Comparison of ENCODE assay signal across 10 cellular contexts in genomic region chr1:168636642-168637111, GRCh38.
DNase-seq lines count a peak whose midpoint lies in the region; ATAC-seq and TF ChIP-seq lines count a peak whose summit lies in the region.
"Had no signal": no experiment of that assay in that cellular context is flagged by ENCODE, and none has a peak within 500 bp of the region (broad histone marks: within the 10 kb centered on the region; RNA-seq: fewer than 3 reads in every experiment).

No MANE protein-coding gene starts in this region.

- no peaks in the 10 kb centered on the region for H3K79me1 ChIP-seq in IMR-90 (ENCODE audit: low read depth in 1 of 2, low read length in 2 of 2)

- no peak overlapping the region for H3K4ac ChIP-seq in IMR-90 (ENCODE audit: low read depth, low read length)

- no peaks in the 10 kb centered on the region for H3K9me3 Mint-ChIP-seq in immature natural killer cell
- H3K9me3 Mint-ChIP-seq: activated naive CD4-positive, alpha-beta T cell treated with anti-CD3 and anti-CD28 coated beads for 36 hours; T-helper 1 cell treated with Interleukin-12 subunit alpha and Interleukin-12 subunit beta and Interleukin-4 antibody, amounts not matched to agents 30 μg/mL and 1 μg/mL, for 36 hours had no signal

- ATAC-seq in IMR-90 (ENCODE audit: low read depth) = no peak

- H2BK120ac ChIP-seq in IMR-90 (ENCODE audit: low read depth, low read length) = no peak overlapping the region

- TF ChIP-seq POLR2A in IMR-90 (IDR thresholded peaks at IDR 0.05; ENCODE audit: low read depth, low read length) = no peak

- H3K27ac ChIP-seq in IMR-90 (ENCODE audit: insufficient read depth, low read length) = no peak overlapping the region

- H3K9ac ChIP-seq in IMR-90 (ENCODE audit: low read depth, low read length) = no peak overlapping the region

- intact Hi-C loops in IMR-90 (cut with micrococcal nuclease) = loop anchor here (10.0 kb wide), 1 partner anchor 708 kb away; no protein-coding TSS in a partner anchor

- peaks cover 0 to 2% (median 0%) of the 10 kb centered on the region in 3 donors for H3K27me3 Mint-ChIP-seq in immature natural killer cell (ENCODE audit: low read depth in 3 of 3)

- no peak overlapping the region for H3K56ac ChIP-seq in IMR-90 (ENCODE audit: extremely low read depth, insufficient read depth, low read length)

- no peak overlapping the region for H3K23ac ChIP-seq in IMR-90 (ENCODE audit: low read depth, low read length)

- H3K14ac ChIP-seq in IMR-90 (replicated peaks; ENCODE audit: low read depth, low read length) = no peak overlapping the region

- H3K18ac ChIP-seq in IMR-90 (ENCODE audit: low read depth, low read length) = no peak overlapping the region

- H2BK15ac ChIP-seq in IMR-90 (ENCODE audit: low read depth, low read length) = no peak overlapping the region

- H3K27ac Mint-ChIP-seq in immature natural killer cell = no peak overlapping the region
- H3K27ac Mint-ChIP-seq: activated naive CD4-positive, alpha-beta T cell treated with anti-CD3 and anti-CD28 coated beads for 36 hours; T-helper 1 cell treated with Interleukin-12 subunit alpha and Interleukin-12 subunit beta and Interleukin-4 antibody, amounts not matched to agents 30 μg/mL and 1 μg/mL, for 36 hours had no signal

- TF ChIP-seq CTCF in IMR-90 (conservative IDR thresholded peaks at IDR 0.05; ENCODE audit: low read depth, low read length) = no peak
- no peak for TF ChIP-seq CTCF in cardiac fibroblast (IDR thresholded peaks at IDR 0.05; ENCODE audit: low read depth, low read length)

- H3K36me3 ChIP-seq in IMR-90 (ENCODE audit: control insufficient read depth, insufficient read depth, low read length) = no peaks in the 10 kb centered on the region

- no peak overlapping the region for H2BK20ac ChIP-seq in IMR-90 (ENCODE audit: low read depth, low read length)

- in situ Hi-C loops in IMR-90 (cut with MboI; ENCODE audit: low sequenced_read_pairs) = no loop called here

- no peak for TF ChIP-seq RAD21 in IMR-90 (IDR thresholded peaks at IDR 0.05; ENCODE audit: low read length)

- H2AFZ ChIP-seq in IMR-90 (replicated peaks; ENCODE audit: low read length, poor library complexity) = no peak overlapping the region

- no peaks in the 10 kb centered on the region for H4K20me1 ChIP-seq in IMR-90 (ENCODE audit: insufficient read depth, low read length)

- H3K36me3 Mint-ChIP-seq in immature natural killer cell = no peaks in the 10 kb centered on the region

- no peak overlapping the region for H3K4me2 ChIP-seq in IMR-90 (ENCODE audit: low read depth, low read length)

- DNase-seq in IMR-90 (no peak), cardiac fibroblast (ENCODE audit: low read depth in 2 of 2) (peak; percentile 61 to 76), kidney glomerular epithelial cell (lab: John Stamatoyannopoulos, UW) (peak; percentile 17), superior temporal gyrus (ENCODE audit: extremely low spot score) (peak; percentile 55), immature natural killer cell (no peak), NOMO-1 treated with DMSO at 0.1 percent for 48 hours (lab: John Stamatoyannopoulos, UW; ENCODE audit: unreplicated experiment) (no peak), SK-N-DZ (ENCODE audit: low spot score) (no peak), activated gamma-delta T cell treated with Interleukin-2 at 50 U/mL for 16 hours (no peak)

- no peak overlapping the region for H3K4me3 Mint-ChIP-seq in immature natural killer cell
- H3K4me3 Mint-ChIP-seq: activated naive CD4-positive, alpha-beta T cell treated with anti-CD3 and anti-CD28 coated beads for 36 hours; T-helper 1 cell treated with Interleukin-12 subunit alpha and Interleukin-12 subunit beta and Interleukin-4 antibody, amounts not matched to agents 30 μg/mL and 1 μg/mL, for 36 hours had no signal

- no peak overlapping the region for H4K8ac ChIP-seq in IMR-90 (ENCODE audit: low read depth in 2 of 2, low read length in 2 of 2)

- CTCF ChIA-PET in IMR-90 (lab: Yijun Ruan, JAX) = no interaction called here

- H3K4me1 ChIP-seq in IMR-90 (ENCODE audit: control insufficient read depth, insufficient read depth, low read length) = no peaks in the 10 kb centered on the region

- POLR2A ChIA-PET in IMR-90 (lab: Charles Lee; ENCODE audit: unreplicated experiment) = no interaction called here

- H3K4me1 Mint-ChIP-seq in immature natural killer cell = no peaks in the 10 kb centered on the region

- no peak overlapping the region for H4K91ac ChIP-seq in IMR-90 (ENCODE audit: insufficient read depth, low read depth, low read length)

- H2AK9ac ChIP-seq in IMR-90 (replicated peaks; ENCODE audit: low read depth, low read length, poor library complexity) = no peak overlapping the region

- H3K9me3 ChIP-seq in IMR-90 (ENCODE audit: control insufficient read depth, insufficient read depth, low read length) = no peaks in the 10 kb centered on the region

- H2BK5ac ChIP-seq in IMR-90 (ENCODE audit: low read depth, low read length, poor library complexity, severe bottlenecking) = no peak overlapping the region

- H3K4me3 ChIP-seq in IMR-90 (ENCODE audit: insufficient read depth, low read depth, low read length) = no peak overlapping the region
- no peak overlapping the region for H3K4me3 ChIP-seq in cardiac fibroblast (replicated peaks in 1 of 2; ENCODE audit: low read depth in 2 of 2, low read length in 2 of 2)

- dilution Hi-C loops in IMR-90 (cut with HindIII; ENCODE audit: low sequenced_read_pairs, unreplicated experiment) = no loop called here

- no peak overlapping the region for H4K5ac ChIP-seq in IMR-90 (ENCODE audit: low read depth, low read length)

- no peaks in the 10 kb centered on the region for H3K9me1 ChIP-seq in IMR-90 (ENCODE audit: insufficient read depth, low read length)

- H2AK5ac ChIP-seq in IMR-90 (ENCODE audit: low read depth, low read length) = no peak overlapping the region

- BruUV-seq in IMR-90 (replicated peaks; lab: Mats Ljungman, UMichigan) = no TSS peak

- no peaks in the 10 kb centered on the region for H3K27me3 ChIP-seq in IMR-90 (ENCODE audit: control insufficient read depth, insufficient read depth, low read length)

- WGBS in IMR-90 (ENCODE audit: extremely low coverage in 2 of 2, insufficient read length in 1 of 2), 2 experiments = no CpG with 5 or more reads among the region's 1 CpG

TF ChIP-seq in IMR-90, 13 proteins besides CTCF, POLR2A, EP300 and RAD21:
- peak; percentile 35; the same call in 1 of the 2 replicates for TF ChIP-seq MAFK (IDR thresholded peaks at IDR 0.05; ENCODE audit: low read depth, low read length)
- TF ChIP-seq, protein P1, sequence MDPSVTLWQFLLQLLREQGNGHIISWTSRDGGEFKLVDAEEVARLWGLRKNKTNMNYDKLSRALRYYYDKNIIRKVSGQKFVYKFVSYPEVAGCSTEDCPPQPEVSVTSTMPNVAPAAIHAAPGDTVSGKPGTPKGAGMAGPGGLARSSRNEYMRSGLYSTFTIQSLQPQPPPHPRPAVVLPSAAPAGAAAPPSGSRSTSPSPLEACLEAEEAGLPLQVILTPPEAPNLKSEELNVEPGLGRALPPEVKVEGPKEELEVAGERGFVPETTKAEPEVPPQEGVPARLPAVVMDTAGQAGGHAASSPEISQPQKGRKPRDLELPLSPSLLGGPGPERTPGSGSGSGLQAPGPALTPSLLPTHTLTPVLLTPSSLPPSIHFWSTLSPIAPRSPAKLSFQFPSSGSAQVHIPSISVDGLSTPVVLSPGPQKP (IDR thresholded peaks at IDR 0.05; ENCODE audit: borderline replicate concordance, low read depth, low read length) = no peak
TF ChIP-seq in IMR-90: peak in this region for 1.

Comparison
In these comparisons a context has a peak if more than half of its experiments do, and no peak if none do; other contexts are left out.
1. DNase-seq: peak in cardiac fibroblast (2 of 2), kidney glomerular epithelial cell (single experiment) and superior temporal gyrus (single experiment); none in IMR-90 (single experiment), immature natural killer cell (0 of 3), NOMO-1 treated with DMSO at 0.1 percent for 48 hours (single experiment), SK-N-DZ (single experiment) and activated gamma-delta T cell treated with Interleukin-2 at 50 U/mL for 16 hours (single experiment).